1 cellular context compared by ENCODE assay signal in the genomic region with DNA sequence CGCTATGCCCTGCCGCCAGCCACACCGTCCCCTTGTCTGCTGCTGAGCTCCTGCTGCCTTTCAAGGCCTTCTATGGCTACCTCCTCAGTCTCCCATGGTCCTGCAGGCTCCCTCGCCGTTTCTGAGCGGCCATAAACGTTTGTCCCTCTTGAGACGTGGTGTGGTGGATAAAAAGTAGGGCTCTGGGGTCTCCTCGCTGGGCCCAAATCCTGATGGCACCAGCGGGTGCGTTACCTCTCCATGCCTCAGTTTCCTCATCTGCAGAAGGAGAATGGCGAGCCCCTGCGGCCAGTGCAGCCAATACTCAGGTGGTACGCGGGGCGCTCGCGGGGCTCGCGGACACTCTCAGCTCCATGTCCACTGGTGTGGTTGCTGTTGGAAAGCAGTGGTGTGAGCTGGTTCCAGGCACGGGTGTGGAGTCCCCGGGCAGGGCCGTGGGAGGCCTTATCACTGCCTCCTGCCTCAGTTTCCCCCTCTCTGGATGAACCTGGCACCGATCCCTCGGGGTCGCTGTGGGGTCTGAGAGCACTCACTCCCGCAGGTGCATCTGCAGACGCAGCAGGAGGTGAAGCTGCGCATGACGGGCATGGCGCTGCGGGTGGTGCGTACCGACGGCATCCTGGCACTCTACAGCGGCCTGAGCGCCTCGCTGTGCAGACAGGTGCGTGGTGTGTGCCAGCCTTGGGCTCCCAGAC.
TF ChIP-seq lines count a peak whose summit lies in the region.

No MANE protein-coding gene starts in this region.

TF ChIP-seq in HepG2, 621 proteins besides CTCF, POLR2A, EP300 and RAD21 (continues in another document):
- TF ChIP-seq ZBTB8A (CRISPR knock-in tag; IDR thresholded peaks at IDR 0.05; ENCODE audit: borderline replicate concordance, low read depth) = no peak
- TF ChIP-seq ERF (CRISPR knock-in tag; IDR thresholded peaks at IDR 0.05) = no peak
- no peak for TF ChIP-seq NR2C2 (CRISPR knock-in tag; IDR thresholded peaks at IDR 0.05; ENCODE audit: borderline replicate concordance)
- TF ChIP-seq ATRX (CRISPR knock-in tag; IDR thresholded peaks at IDR 0.05; ENCODE audit: borderline replicate concordance) = no peak
- TF ChIP-seq ZNF770 (CRISPR knock-in tag; IDR thresholded peaks at IDR 0.05) = peak; percentile 36; the same call in 1 of the 2 replicates
- TF ChIP-seq ZNF691 (CRISPR knock-in tag; IDR thresholded peaks at IDR 0.05; ENCODE audit: borderline replicate concordance, low read depth) = 0 out of 2 replicates have a peak, but pooled peaks have one; percentile 3
- TF ChIP-seq ZNF407 (CRISPR knock-in tag; IDR thresholded peaks at IDR 0.05; ENCODE audit: not compliant biosample characterization) = no peak
- no peak for TF ChIP-seq GLI4 (CRISPR knock-in tag; IDR thresholded peaks at IDR 0.05; ENCODE audit: borderline replicate concordance)
- TF ChIP-seq, protein P1, sequence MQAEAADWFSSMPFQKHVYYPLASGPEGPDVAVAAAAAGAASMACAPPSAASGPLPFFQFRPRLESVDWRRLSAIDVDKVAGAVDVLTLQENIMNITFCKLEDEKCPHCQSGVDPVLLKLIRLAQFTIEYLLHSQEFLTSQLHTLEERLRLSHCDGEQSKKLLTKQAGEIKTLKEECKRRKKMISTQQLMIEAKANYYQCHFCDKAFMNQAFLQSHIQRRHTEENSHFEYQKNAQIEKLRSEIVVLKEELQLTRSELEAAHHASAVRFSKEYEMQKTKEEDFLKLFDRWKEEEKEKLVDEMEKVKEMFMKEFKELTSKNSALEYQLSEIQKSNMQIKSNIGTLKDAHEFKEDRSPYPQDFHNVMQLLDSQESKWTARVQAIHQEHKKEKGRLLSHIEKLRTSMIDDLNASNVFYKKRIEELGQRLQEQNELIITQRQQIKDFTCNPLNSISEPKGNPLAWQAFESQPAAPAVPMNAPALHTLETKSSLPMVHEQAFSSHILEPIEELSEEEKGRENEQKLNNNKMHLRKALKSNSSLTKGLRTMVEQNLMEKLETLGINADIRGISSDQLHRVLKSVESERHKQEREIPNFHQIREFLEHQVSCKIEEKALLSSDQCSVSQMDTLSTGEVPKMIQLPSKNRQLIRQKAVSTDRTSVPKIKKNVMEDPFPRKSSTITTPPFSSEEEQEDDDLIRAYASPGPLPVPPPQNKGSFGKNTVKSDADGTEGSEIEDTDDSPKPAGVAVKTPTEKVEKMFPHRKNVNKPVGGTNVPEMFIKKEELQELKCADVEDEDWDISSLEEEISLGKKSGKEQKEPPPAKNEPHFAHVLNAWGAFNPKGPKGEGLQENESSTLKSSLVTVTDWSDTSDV (CRISPR knock-in tag; IDR thresholded peaks at IDR 0.05) = peak; percentile 66; the same call in 1 of the 2 replicates
- TF ChIP-seq NFAT5 (CRISPR knock-in tag; IDR thresholded peaks at IDR 0.05) = no peak
- TF ChIP-seq ZNF275 (CRISPR knock-in tag; IDR thresholded peaks at IDR 0.05; ENCODE audit: borderline replicate concordance) = no peak
- no peak for TF ChIP-seq PAX8 (CRISPR knock-in tag; IDR thresholded peaks at IDR 0.05; ENCODE audit: borderline replicate concordance)
- TF ChIP-seq ZNF891 (CRISPR knock-in tag; IDR thresholded peaks at IDR 0.05) = 0 out of 2 replicates have a peak, but pooled peaks have one; percentile 18
- TF ChIP-seq MXD3 (CRISPR knock-in tag; IDR thresholded peaks at IDR 0.05) = no peak
- TF ChIP-seq MED13 (CRISPR knock-in tag; IDR thresholded peaks at IDR 0.05) = 0 out of 2 replicates have a peak, but pooled peaks have one; percentile 2
- peak; percentile 78; the same call in 1 of the 2 replicates for TF ChIP-seq HNRNPL (IDR thresholded peaks at IDR 0.05; ENCODE audit: low read depth, low read length)
- 0 out of 2 replicates have a peak, but pooled peaks have one; percentile 5 for TF ChIP-seq SPEN (CRISPR knock-in tag; IDR thresholded peaks at IDR 0.05; ENCODE audit: low read depth)
- TF ChIP-seq ZFP41 (CRISPR knock-in tag; IDR thresholded peaks at IDR 0.05; ENCODE audit: borderline replicate concordance) = 0 out of 2 replicates have a peak, but pooled peaks have one; percentile 35
- TF ChIP-seq, protein P2, sequence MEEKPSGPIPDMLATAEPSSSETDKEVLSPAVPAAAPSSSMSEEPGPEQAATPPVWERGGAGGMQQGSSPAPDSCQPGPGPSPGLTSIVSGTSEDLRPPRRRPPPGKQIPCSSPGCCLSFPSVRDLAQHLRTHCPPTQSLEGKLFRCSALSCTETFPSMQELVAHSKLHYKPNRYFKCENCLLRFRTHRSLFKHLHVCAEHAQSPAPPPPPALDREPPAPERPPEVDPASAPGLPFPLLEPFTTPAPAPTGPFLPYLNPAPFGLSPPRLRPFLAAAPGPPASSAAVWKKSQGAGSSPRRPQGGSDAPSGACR (CRISPR knock-in tag; IDR thresholded peaks at IDR 0.05) = no peak
- TF ChIP-seq, protein P3, sequence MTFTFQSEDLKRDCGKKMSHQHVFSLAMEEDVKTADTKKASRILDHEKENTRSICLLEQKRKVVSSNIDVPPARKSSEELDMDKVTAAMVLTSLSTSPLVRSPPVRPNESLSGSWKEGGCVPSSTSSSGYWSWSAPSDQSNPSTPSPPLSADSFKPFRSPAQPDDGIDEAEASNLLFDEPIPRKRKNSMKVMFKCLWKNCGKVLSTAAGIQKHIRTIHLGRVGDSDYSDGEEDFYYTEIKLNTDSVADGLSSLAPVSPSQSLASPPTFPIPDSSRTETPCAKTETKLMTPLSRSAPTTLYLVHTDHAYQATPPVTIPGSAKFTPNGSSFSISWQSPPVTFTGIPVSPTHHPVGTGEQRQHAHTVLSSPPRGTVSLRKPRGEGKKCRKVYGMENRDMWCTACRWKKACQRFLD (CRISPR knock-in tag; IDR thresholded peaks at IDR 0.05; ENCODE audit: borderline replicate concordance) = 0 out of 2 replicates have a peak, but pooled peaks have one; percentile 18
- TF ChIP-seq ELF3 (CRISPR knock-in tag; IDR thresholded peaks at IDR 0.05) = no peak
- no peak for TF ChIP-seq CEBPG (CRISPR knock-in tag; IDR thresholded peaks at IDR 0.05)
- TF ChIP-seq ZNF550 (CRISPR knock-in tag; IDR thresholded peaks at IDR 0.05; ENCODE audit: borderline replicate concordance) = peak; percentile 59; the same call in 1 of the 2 replicates
- TF ChIP-seq ZNF567 (CRISPR knock-in tag; IDR thresholded peaks at IDR 0.05; ENCODE audit: borderline replicate concordance) = 0 out of 2 replicates have a peak, but pooled peaks have one; percentile 32
- no peak for TF ChIP-seq ZSCAN31 (CRISPR knock-in tag; IDR thresholded peaks at IDR 0.05; ENCODE audit: low read depth)
